19 cellular contexts compared by ENCODE assay signal in the genomic region with DNA sequence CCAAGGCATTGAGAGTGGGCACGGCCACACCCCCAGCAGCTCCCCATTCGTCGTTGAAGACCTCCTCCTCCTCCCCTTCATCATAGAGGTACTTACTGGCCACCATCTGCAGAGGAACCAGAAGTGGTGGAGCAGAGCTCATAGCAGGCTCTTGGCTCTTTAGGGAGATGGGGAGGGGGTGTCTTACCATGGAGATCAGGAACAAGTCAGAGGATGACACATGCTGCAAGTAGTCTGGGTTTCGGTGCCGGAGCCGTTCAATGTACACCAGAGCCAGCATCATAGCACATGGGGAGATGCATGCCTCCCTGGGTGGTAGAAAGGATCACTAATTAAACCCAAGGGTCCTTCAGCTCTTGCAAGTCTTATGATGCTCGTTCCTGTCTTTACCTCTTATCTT. TPM values are rescaled to one million over a fixed set of nuclear protein-coding genes. Genes with fewer than 3 reads are reported as not detected.
DNase-seq lines count a peak whose midpoint lies in the region; ATAC-seq and TF ChIP-seq lines count a peak whose summit lies in the region.
"Had no signal": no experiment of that assay in that cellular context is flagged by ENCODE, and none has a peak within 500 bp of the region (broad histone marks: within the 10 kb centered on the region; RNA-seq: fewer than 3 reads in every experiment).

No MANE protein-coding gene starts in this region.

- peak overlapping the region; percentile 55 for H3K4me3 Mint-ChIP-seq in CD8-positive, alpha-beta T cell
- peak overlapping the region; percentile 7 for H3K4me3 Mint-ChIP-seq in chondrocyte (ENCODE audit: unreplicated experiment)
- peak overlapping the region; percentile 84 for H3K4me3 Mint-ChIP-seq in neural crest cell

- peaks cover 62% of the 10 kb centered on the region for H3K36me3 Mint-ChIP-seq in CD8-positive, alpha-beta T cell
- H3K36me3 Mint-ChIP-seq in chondrocyte (ENCODE audit: low read depth) (peaks cover 8% of the 10 kb centered on the region), neural crest cell (ENCODE audit: low read depth) (peaks cover 2% of the 10 kb centered on the region)

- H3K79me2 ChIP-seq in Karpas-422 (ENCODE audit: low read length) = peaks cover 35% of the 10 kb centered on the region

- H3K9me3 ChIP-seq in CD8-positive, alpha-beta T cell (ENCODE audit: low read length) = no peaks in the 10 kb centered on the region
- H3K9me3 ChIP-seq in Karpas-422 (ENCODE audit: low read length) = no peaks in the 10 kb centered on the region

- H3K4me2 ChIP-seq in Karpas-422 (ENCODE audit: low read depth, low read length, poor library complexity, severe bottlenecking) = no peak overlapping the region

- TF ChIP-seq CTCF in CD8-positive, alpha-beta T cell (IDR thresholded peaks at IDR 0.05) = no peak
- TF ChIP-seq CTCF in chondrocyte (IDR thresholded peaks at IDR 0.05) = no peak
- no peak for TF ChIP-seq CTCF in neural crest cell (conservative IDR thresholded peaks at IDR 0.05)

- peak overlapping the region; percentile 99 for H3K27ac Mint-ChIP-seq in CD8-positive, alpha-beta T cell
- no peak overlapping the region for H3K27ac Mint-ChIP-seq in chondrocyte (ENCODE audit: unreplicated experiment)
- H3K27ac Mint-ChIP-seq in neural crest cell (ENCODE audit: unreplicated experiment) = no peak overlapping the region

- H3K9me2 ChIP-seq in Karpas-422 (replicated peaks; ENCODE audit: insufficient read depth, low read length) = no peaks in the 10 kb centered on the region

- no peaks in the 10 kb centered on the region for H3K27me3 Mint-ChIP-seq in CD8-positive, alpha-beta T cell (ENCODE audit: low read depth)
- no peaks in the 10 kb centered on the region for H3K27me3 Mint-ChIP-seq in chondrocyte (ENCODE audit: low read depth)
- H3K27me3 Mint-ChIP-seq in neural crest cell (ENCODE audit: low read depth) = no peaks in the 10 kb centered on the region

- ATAC-seq in CD8-positive, alpha-beta T cell = no peak
- ATAC-seq in HG03280 (IDR thresholded peaks at IDR 0.05; ENCODE audit: unreplicated experiment) = no peak

- peak overlapping the region; percentile 12; the same call in 1 of the 2 replicates for H3K9ac ChIP-seq in Karpas-422 (ENCODE audit: low read length)

- no peaks in the 10 kb centered on the region for H3K9me3 Mint-ChIP-seq in CD8-positive, alpha-beta T cell
- H3K9me3 Mint-ChIP-seq in chondrocyte (ENCODE audit: low read depth) (no peaks in the 10 kb centered on the region), neural crest cell (no peaks in the 10 kb centered on the region)

- peaks cover 45% of the 10 kb centered on the region for H3K4me1 ChIP-seq in CD8-positive, alpha-beta T cell (ENCODE audit: insufficient read depth, low read length)
- peaks cover 22% of the 10 kb centered on the region for H3K4me1 ChIP-seq in Karpas-422 (ENCODE audit: low read length)

- POLR2A ChIA-PET in CD8-positive, alpha-beta T cell (lab: Charles Lee) = interaction anchor here (1.3 to 5.0 kb wide), 2 partner anchors 33 to 106 kb away, joined by 4 to 95 read pairs; partner anchors contain the start of gene ZFAND2B

- peaks cover 15% of the 10 kb centered on the region for H3K36me3 ChIP-seq in CD8-positive, alpha-beta T cell (ENCODE audit: insufficient read depth, low read length)
- H3K36me3 ChIP-seq in Karpas-422 (ENCODE audit: insufficient read depth, low read length) = peaks cover 8% of the 10 kb centered on the region; the same call in 1 of the 2 replicates

- no peak overlapping the region for H2AFZ ChIP-seq in Karpas-422 (ENCODE audit: low read length)

- intact Hi-C loops in CD8-positive, alpha-beta T cell (cut with DNase I, micrococcal nuclease) = loop anchor here (5.0 kb wide), 7 partner anchors 212 to 902 kb away; partner anchors contain the start of genes AAMP (in 1 of the 2), CHPF (in 1 of the 2), CNOT9 (in 1 of the 2) and DNPEP (in 1 of the 2)

- CTCF ChIA-PET in CD8-positive, alpha-beta T cell (lab: Charles Lee) = interaction anchor here (1.1 to 9.4 kb wide), 8 partner anchors 11 to 124 kb away, joined by 3 to 215 read pairs (median 14); partner anchors contain the start of genes ABCB6, DNAJB2, NHEJ1 and ZFAND2B

- H3K27me3 ChIP-seq in CD8-positive, alpha-beta T cell (ENCODE audit: insufficient read depth, low read length) = no peaks in the 10 kb centered on the region
- H3K27me3 ChIP-seq in Karpas-422 (ENCODE audit: low read length) = no peaks in the 10 kb centered on the region
- H3K27me3 ChIP-seq: cardiac muscle cell had no signal

- H3K4me3 ChIP-seq in CD8-positive, alpha-beta T cell (ENCODE audit: low read depth, low read length) = no peak overlapping the region
- no peak overlapping the region for H3K4me3 ChIP-seq in Karpas-422 (ENCODE audit: low read length)
- H3K4me3 ChIP-seq: cardiac muscle cell, lung had no signal

- no peak overlapping the region for H3K27ac ChIP-seq in CD8-positive, alpha-beta T cell (ENCODE audit: low read depth, low read length)
- no peak overlapping the region for H3K27ac ChIP-seq in Karpas-422 (ENCODE audit: low read length)
- H3K27ac ChIP-seq: cardiac muscle cell had no signal

- H4K20me1 ChIP-seq in Karpas-422 (ENCODE audit: insufficient read depth, low read depth, low read length) = no peaks in the 10 kb centered on the region

- H3K4me1 Mint-ChIP-seq in CD8-positive, alpha-beta T cell (ENCODE audit: low read depth) = peaks cover 49% of the 10 kb centered on the region
- peaks cover 42% of the 10 kb centered on the region for H3K4me1 Mint-ChIP-seq in chondrocyte (ENCODE audit: low read depth)
- peaks cover 27% of the 10 kb centered on the region for H3K4me1 Mint-ChIP-seq in neural crest cell

- no peak for DNase-seq in CD8-positive, alpha-beta T cell
- DNase-seq in Karpas-422 = peak; percentile 32
- no peak for DNase-seq in chondrocyte (ENCODE audit: low spot score)
- DNase-seq in neural crest cell (ENCODE audit: low read depth, low spot score) = no peak
- DNase-seq in kidney glomerular epithelial cell (lab: John Stamatoyannopoulos, UW) = no peak
- no peak for DNase-seq in DMS153 treated with DMSO at 0.1 percent for 48 hours (lab: John Stamatoyannopoulos, UW; ENCODE audit: unreplicated experiment)
- DNase-seq: activated CD4-positive, CD25-positive, alpha-beta regulatory T cell treated with anti-CD3 and anti-CD28 coated beads, Interleukin-2, amount 50 U/mL, for 72 hours; activated gamma-delta T cell treated with Interleukin-2 at 50 U/mL for 16 hours; NCI-H1092 treated with DMSO at 0.1 percent for 48 hours; NCI-H82; occipital lobe; small intestine; stimulated activated naive CD4-positive, alpha-beta T cell treated with Interleukin-2 at 50 U/mL for 16 hours; SW 1271 had no signal

RNA-seq across cellular contexts. Expression of gene CNPPD1, which starts 1.9 kb away (rescaled TPM):
- 10 to 100 TPM; 41.0 to 46.0 TPM for total RNA-seq in CD8-positive, alpha-beta T cell
- 38.7 and 64.8 TPM in 2 replicates for total RNA-seq in Karpas-422 (2014; rRNA removed; shearing (Covaris generic); ENCODE audit: low replicate concordance)
- total RNA-seq in chondrocyte (36.1 to 46.3 TPM (median 43.1 TPM) in 3 replicates), neural crest cell (39.9 and 42.1 TPM in 2 replicates)

RNA-seq across cellular contexts. Expression of gene RETREG2, which starts 3.3 kb away (rescaled TPM):
- 10 to 100 TPM; 76.7 to 79.0 TPM for total RNA-seq in CD8-positive, alpha-beta T cell
- total RNA-seq in Karpas-422 (2014; rRNA removed; shearing (Covaris generic); ENCODE audit: low replicate concordance) = 61.1 and 93.8 TPM in 2 replicates
- total RNA-seq in chondrocyte (81.1 to 88.0 TPM (median 85.0 TPM) in 3 replicates), neural crest cell (84.6 and 86.0 TPM in 2 replicates)

RNA-seq across cellular contexts. Expression of gene SLC23A3, which starts 5.0 kb away (rescaled TPM):
- under 1 TPM; 0.73 to 0.94 TPM for total RNA-seq in CD8-positive, alpha-beta T cell
- 2.7 and 3.5 TPM in 2 replicates for total RNA-seq in Karpas-422 (2014; rRNA removed; shearing (Covaris generic); ENCODE audit: low replicate concordance)
- 2.0 to 2.7 TPM (median 2.4 TPM) in 3 replicates for total RNA-seq in chondrocyte
- total RNA-seq in neural crest cell = 0.34 and 1.5 TPM in 2 replicates
- total RNA-seq: G401, RPMI7951 had no signal

RNA-seq across cellular contexts. Expression of gene NHEJ1, which starts 14.2 kb away (rescaled TPM):
- 1 to 10 TPM; 7.2 to 8.1 TPM for total RNA-seq in CD8-positive, alpha-beta T cell
- total RNA-seq in Karpas-422 (2014; rRNA removed; shearing (Covaris generic); ENCODE audit: low replicate concordance) = 10.4 and 21.5 TPM in 2 replicates
- total RNA-seq in chondrocyte (7.3 to 13.3 TPM (median 12.7 TPM) in 3 replicates), neural crest cell (23.5 and 26.8 TPM in 2 replicates)

RNA-seq across cellular contexts. Expression of gene ZFAND2B, which starts 31.8 kb away (rescaled TPM):
- 10 to 100 TPM; 74.3 to 78.7 TPM for total RNA-seq in CD8-positive, alpha-beta T cell
- total RNA-seq in Karpas-422 (2014; rRNA removed; shearing (Covaris generic); ENCODE audit: low replicate concordance) = 28.0 and 37.6 TPM in 2 replicates
- total RNA-seq in chondrocyte = 28.6 to 29.8 TPM (median 29.3 TPM) in 3 replicates
- total RNA-seq in neural crest cell = 26.6 and 30.1 TPM in 2 replicates

Comparison
In these comparisons a context has a peak if more than half of its experiments do, and no peak if none do; other contexts are left out.
1. H3K4me3 Mint-ChIP-seq: peak in every context shown above with its lines; median percentile 84 in neural crest cell; 55 in CD8-positive, alpha-beta T cell; 7 in chondrocyte.